In the genomic region with DNA sequence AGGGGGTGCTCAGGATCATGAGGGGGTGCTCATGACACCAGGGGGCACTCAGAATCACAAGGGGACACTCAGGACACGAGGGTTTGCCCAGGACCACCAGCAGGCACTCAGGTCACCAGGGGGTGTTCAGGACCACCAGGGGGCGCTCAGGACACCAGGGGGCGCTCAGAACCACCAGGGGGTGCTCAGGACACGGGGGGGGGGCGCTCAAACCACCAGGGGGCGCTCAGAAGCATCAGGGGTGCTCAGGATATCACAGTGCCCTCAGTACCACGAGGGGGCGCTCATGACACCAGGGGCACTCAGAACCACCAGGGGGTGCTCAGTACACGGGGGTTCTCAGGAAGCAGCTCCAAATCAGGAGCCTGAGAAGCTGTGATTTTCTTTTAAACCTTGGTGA, we compare ENCODE assay signal across 7 cellular contexts.
DNase-seq lines count a peak whose midpoint lies in the region; ATAC-seq and TF ChIP-seq lines count a peak whose summit lies in the region.
"Not testable (repeated sequence)": the region's sequence is repeated elsewhere in the genome, so short reads cannot be mapped to it uniquely, and the experiment has no call there.

No MANE protein-coding gene starts in this region.

- not testable (repeated sequence) for H3K36me3 Mint-ChIP-seq in activated CD4-positive, alpha-beta T cell treated with anti-CD3 and anti-CD28 coated beads for 36 hours (ENCODE audit: low read depth)

- intact Hi-C loops in activated CD4-positive, alpha-beta T cell treated with anti-CD3 and anti-CD28 coated beads for 36 hours (cut with DNase I, micrococcal nuclease): not testable (repeated sequence)

- TF ChIP-seq CTCF in HFF-Myc (IDR thresholded peaks at IDR 0.05; ENCODE audit: low read depth, low read length, missing control alignments) (peak; percentile 15), OCI-LY1 (IDR thresholded peaks at IDR 0.05; ENCODE audit: low read length) (peak; percentile 53)

- H4K20me1 ChIP-seq in OCI-LY1 (ENCODE audit: insufficient read depth, low read length): not testable (repeated sequence)

- not testable (repeated sequence) for H3K9me3 ChIP-seq in OCI-LY1 (ENCODE audit: low read length)

- H3K4me2 ChIP-seq in OCI-LY1 (ENCODE audit: low read length): not testable (repeated sequence)

- H3K4me3 Mint-ChIP-seq in activated CD4-positive, alpha-beta T cell treated with anti-CD3 and anti-CD28 coated beads for 36 hours: not testable (repeated sequence)

- not testable (repeated sequence) for H3K4me1 ChIP-seq in OCI-LY1 (ENCODE audit: insufficient read depth, low read length, severe bottlenecking)

- not testable (repeated sequence) for H3K9me3 Mint-ChIP-seq in activated CD4-positive, alpha-beta T cell treated with anti-CD3 and anti-CD28 coated beads for 36 hours (ENCODE audit: low read depth)

- H3K27me3 Mint-ChIP-seq in activated CD4-positive, alpha-beta T cell treated with anti-CD3 and anti-CD28 coated beads for 36 hours: not testable (repeated sequence)

- H3K27ac Mint-ChIP-seq in activated CD4-positive, alpha-beta T cell treated with anti-CD3 and anti-CD28 coated beads for 36 hours: not testable (repeated sequence)

- not testable (repeated sequence) for H3K9ac ChIP-seq in OCI-LY1 (ENCODE audit: low read length)

- not testable (repeated sequence) for H3K79me2 ChIP-seq in OCI-LY1 (ENCODE audit: insufficient read depth, low read length)

- TF ChIP-seq POLR2A in erythroblast (IDR thresholded peaks at IDR 0.05; ENCODE audit: low read length): not testable (repeated sequence)

- H3K4me3 ChIP-seq in HFF-Myc (replicated peaks; ENCODE audit: low read depth, low read length); OCI-LY1 (ENCODE audit: low read depth, low read length, poor library complexity, severe bottlenecking): not testable (repeated sequence)

- not testable (repeated sequence) for H3K27ac ChIP-seq in OCI-LY1 (ENCODE audit: low read depth, low read length, poor library complexity, severe bottlenecking)

- not testable (repeated sequence) for H3K27me3 ChIP-seq in OCI-LY1 (ENCODE audit: insufficient read depth, low read length)

- H3F3A ChIP-seq in OCI-LY1 (ENCODE audit: insufficient read depth, low read length): not testable (repeated sequence)

- not testable (repeated sequence) for H3K9me2 ChIP-seq in OCI-LY1 (ENCODE audit: low read depth, low read length)

- CTCF ChIA-PET in activated CD4-positive, alpha-beta T cell treated with anti-CD3 and anti-CD28 coated beads for 36 hours (lab: Charles Lee): not testable (repeated sequence)

- not testable (repeated sequence) for H3K36me3 ChIP-seq in OCI-LY1 (ENCODE audit: insufficient read depth, low read length)

- not testable (repeated sequence) for H2AFZ ChIP-seq in OCI-LY1 (ENCODE audit: low read length)

- not testable (repeated sequence) for H3K4me1 Mint-ChIP-seq in activated CD4-positive, alpha-beta T cell treated with anti-CD3 and anti-CD28 coated beads for 36 hours

- DNase-seq in DMS53 (lab: John Stamatoyannopoulos, UW) (peak; percentile 32), erythroblast (lab: John Stamatoyannopoulos, UW) (peak; percentile 67 to 73)
- not testable (repeated sequence) for DNase-seq in HFF-Myc (ENCODE audit: extremely low read depth, low read depth)
- DNase-seq in activated CD4-positive, alpha-beta T cell treated with anti-CD3 and anti-CD28 coated beads for 36 hours: peak; percentile 48
- peak; percentile 69 for DNase-seq in activated effector memory CD4-positive, alpha-beta T cell treated with anti-CD3 and anti-CD28 coated beads, Interleukin-2, amount 50 U/mL, for 16 hours
- peak; percentile 23 to 60 for DNase-seq in stimulated activated CD4-positive, alpha-beta T cell treated with anti-CD3 and anti-CD28 coated beads, Interleukin-2, amount 100 ng/mL, for 24 hours

- not testable (repeated sequence) for ATAC-seq in activated CD4-positive, alpha-beta T cell treated with anti-CD3 and anti-CD28 coated beads for 36 hours

- POLR2A ChIA-PET in activated CD4-positive, alpha-beta T cell treated with anti-CD3 and anti-CD28 coated beads for 36 hours (lab: Charles Lee): not testable (repeated sequence)
